Comparison of ENCODE assay signal across 12 cellular contexts in the genomic region with DNA sequence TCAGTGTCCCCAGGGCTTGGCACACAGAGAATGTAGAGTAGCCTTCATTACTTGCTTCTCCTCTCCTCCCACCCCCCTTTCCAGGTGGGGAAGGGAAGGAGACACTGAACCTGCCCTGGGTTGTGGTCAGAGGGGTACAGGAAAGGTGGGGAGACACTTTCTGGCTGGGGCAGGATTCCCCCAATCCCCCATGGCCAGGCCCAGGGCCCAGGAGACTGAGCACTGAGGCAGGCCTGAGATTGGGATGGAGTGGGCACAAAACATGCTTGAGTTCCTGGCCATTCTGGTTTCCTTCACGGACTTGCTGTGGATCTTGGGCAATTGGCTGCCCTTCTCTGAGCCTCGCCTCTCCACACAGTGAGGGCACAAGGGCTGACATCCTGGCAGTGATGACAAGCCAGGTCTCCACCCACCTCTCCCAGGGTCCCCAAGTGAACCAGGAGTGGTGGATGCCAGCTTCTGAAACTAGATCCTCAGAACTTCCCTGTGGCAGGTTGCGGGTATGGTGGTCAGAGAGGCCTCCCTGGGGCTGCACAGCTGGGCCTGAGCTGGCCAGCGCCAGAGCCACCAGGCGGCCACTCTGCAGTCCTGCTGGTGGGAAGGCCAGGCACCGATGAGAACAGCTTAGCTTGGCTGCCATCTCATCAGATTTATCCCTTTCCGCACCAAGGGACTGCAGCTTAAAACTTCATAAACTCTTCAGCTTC. TPM values are rescaled to one million over a fixed set of nuclear protein-coding genes. Genes with fewer than 3 reads are reported as not detected.
DNase-seq lines count a peak whose midpoint lies in the region; ATAC-seq and TF ChIP-seq lines count a peak whose summit lies in the region.
"Had no signal": no experiment of that assay in that cellular context is flagged by ENCODE, and none has a peak within 500 bp of the region (broad histone marks: within the 10 kb centered on the region; RNA-seq: fewer than 3 reads in every experiment).

No MANE protein-coding gene starts in this region.

- H3K27ac Mint-ChIP-seq in glutamatergic neuron (ENCODE audit: unreplicated experiment), result peak overlapping the region; percentile 81
- H3K27ac Mint-ChIP-seq in stimulated activated naive CD8-positive, alpha-beta T cell treated with anti-CD3 and anti-CD28 coated beads, Interleukin-15, amount 100 ng/mL, for 72 hours, result peak overlapping the region in 1 of 2 donors; percentile 73

- no peaks in the 10 kb centered on the region for H3K36me3 Mint-ChIP-seq in glutamatergic neuron (ENCODE audit: unreplicated experiment)

- intact Hi-C loops in cardiac septum (cut with DNase I), result loop anchor here (5.0 kb wide), 1 partner anchor 95 kb away; no protein-coding TSS in a partner anchor

- H3K9me3 Mint-ChIP-seq in glutamatergic neuron (ENCODE audit: unreplicated experiment), result peaks cover 22% of the 10 kb centered on the region
- no peaks in the 10 kb centered on the region for H3K9me3 Mint-ChIP-seq in stimulated activated naive CD8-positive, alpha-beta T cell treated with anti-CD3 and anti-CD28 coated beads, Interleukin-15, amount 100 ng/mL, for 72 hours

- no peak for ATAC-seq in stimulated activated naive CD8-positive, alpha-beta T cell treated with anti-CD3 and anti-CD28 coated beads, Interleukin-15, amount 100 ng/mL, for 72 hours
- ATAC-seq in GM18907 (IDR thresholded peaks at IDR 0.05; ENCODE audit: unreplicated experiment) (no peak), GM19397 (IDR thresholded peaks at IDR 0.05; ENCODE audit: unreplicated experiment) (no peak)
- ATAC-seq: left ventricle myocardium superior had no signal

- DNase-seq in cardiac muscle cell (ENCODE audit: low read depth in 1 of 2, low spot score in 1 of 2) (no peak), cardiac septum (ENCODE audit: low spot score) (no peak), WERI-Rb-1 (peak; percentile 70), glutamatergic neuron (no peak), anterior cingulate cortex (lab: John Stamatoyannopoulos, UW) (no peak)
- no peak for DNase-seq in stimulated activated naive CD8-positive, alpha-beta T cell treated with anti-CD3 and anti-CD28 coated beads, Interleukin-15, amount 100 ng/mL, for 72 hours
- DNase-seq: Kasumi-1, left ventricle myocardium superior, retina had no signal

- H3K4me3 ChIP-seq in cardiac muscle cell (no peak overlapping the region), WERI-Rb-1 (ENCODE audit: low read depth, low read length) (no peak overlapping the region)

- H3K9me3 ChIP-seq in cardiac muscle cell (ENCODE audit: low read depth), result no peaks in the 10 kb centered on the region
- no peaks in the 10 kb centered on the region for H3K9me3 ChIP-seq in WERI-Rb-1 (ENCODE audit: severe bottlenecking)

- no peak for TF ChIP-seq CTCF in cardiac muscle cell (IDR thresholded peaks at IDR 0.05; ENCODE audit: low read depth, low read length)
- TF ChIP-seq CTCF in WERI-Rb-1 (IDR thresholded peaks at IDR 0.05; ENCODE audit: low read depth, low read length), result peak; percentile 63
- no peak for TF ChIP-seq CTCF in glutamatergic neuron (IDR thresholded peaks at IDR 0.05; ENCODE audit: partially characterized antibody, unreplicated experiment)

- peaks cover 12% of the 10 kb centered on the region for H3K4me1 Mint-ChIP-seq in glutamatergic neuron (ENCODE audit: low read depth, unreplicated experiment)
- H3K4me1 Mint-ChIP-seq in stimulated activated naive CD8-positive, alpha-beta T cell treated with anti-CD3 and anti-CD28 coated beads, Interleukin-15, amount 100 ng/mL, for 72 hours, result peaks cover 42% of the 10 kb centered on the region

- H3K4me1 ChIP-seq in cardiac muscle cell (ENCODE audit: low read depth), result peaks cover 25% of the 10 kb centered on the region

- peak overlapping the region; percentile 96 for H3K4me3 Mint-ChIP-seq in glutamatergic neuron (ENCODE audit: unreplicated experiment)
- peak overlapping the region; percentile 87 to 91 for H3K4me3 Mint-ChIP-seq in stimulated activated naive CD8-positive, alpha-beta T cell treated with anti-CD3 and anti-CD28 coated beads, Interleukin-15, amount 100 ng/mL, for 72 hours

- H3K36me3 ChIP-seq in cardiac muscle cell (peaks cover 18% of the 10 kb centered on the region), WERI-Rb-1 (peaks cover 45% of the 10 kb centered on the region)

- H3K27ac ChIP-seq in cardiac muscle cell (peak overlapping the region; percentile 82), WERI-Rb-1 (peak overlapping the region; percentile 48; the same call in 1 of the 2 replicates)
- H3K27ac ChIP-seq: C4-2B had no signal

- peaks cover 21% of the 10 kb centered on the region for H3K27me3 Mint-ChIP-seq in glutamatergic neuron (ENCODE audit: unreplicated experiment)
- H3K27me3 Mint-ChIP-seq in stimulated activated naive CD8-positive, alpha-beta T cell treated with anti-CD3 and anti-CD28 coated beads, Interleukin-15, amount 100 ng/mL, for 72 hours, result no peaks in the 10 kb centered on the region

- no peaks in the 10 kb centered on the region for H3K27me3 ChIP-seq in cardiac muscle cell
- H3K27me3 ChIP-seq in WERI-Rb-1 (ENCODE audit: insufficient read depth, low read depth, severe bottlenecking), result no peaks in the 10 kb centered on the region

RNA-seq across cellular contexts. Expression of gene ZNF629, which starts 9.3 kb away (rescaled TPM):
- total RNA-seq in cardiac muscle cell (41.7 and 50.9 TPM in 2 replicates), cardiac septum (22.7 TPM), glutamatergic neuron (ENCODE audit: unreplicated experiment) (42.5 TPM)
- polyA plus RNA-seq in cardiac muscle cell, result 20.1 and 22.2 TPM in 2 replicates

RNA-seq across cellular contexts. Expression of gene RNF40, which starts 15.6 kb away (rescaled TPM):
- total RNA-seq in cardiac muscle cell (91.8 and 104 TPM in 2 replicates), cardiac septum (47.9 TPM), glutamatergic neuron (ENCODE audit: unreplicated experiment) (182 TPM)
- 64.5 and 76.3 TPM in 2 replicates for polyA plus RNA-seq in cardiac muscle cell

RNA-seq across cellular contexts. Expression of gene CFAP119, which starts 15.9 kb away (rescaled TPM):
- 7.1 and 9.1 TPM in 2 replicates for total RNA-seq in cardiac muscle cell
- 7.4 and 16.4 TPM in 2 replicates for polyA plus RNA-seq in cardiac muscle cell
- total RNA-seq in cardiac septum, result 1.0 TPM
- total RNA-seq in glutamatergic neuron (ENCODE audit: unreplicated experiment), result 10.9 TPM

RNA-seq across cellular contexts. Expression of gene PHKG2, which starts 29.5 kb away (rescaled TPM):
- total RNA-seq in cardiac muscle cell, result 29.7 and 35.1 TPM in 2 replicates
- polyA plus RNA-seq in cardiac muscle cell, result 52.1 and 57.0 TPM in 2 replicates
- 13.2 TPM for total RNA-seq in cardiac septum
- total RNA-seq in glutamatergic neuron (ENCODE audit: unreplicated experiment), result 32.6 TPM
